8 cellular contexts compared by ENCODE assay signal in the genomic region with DNA sequence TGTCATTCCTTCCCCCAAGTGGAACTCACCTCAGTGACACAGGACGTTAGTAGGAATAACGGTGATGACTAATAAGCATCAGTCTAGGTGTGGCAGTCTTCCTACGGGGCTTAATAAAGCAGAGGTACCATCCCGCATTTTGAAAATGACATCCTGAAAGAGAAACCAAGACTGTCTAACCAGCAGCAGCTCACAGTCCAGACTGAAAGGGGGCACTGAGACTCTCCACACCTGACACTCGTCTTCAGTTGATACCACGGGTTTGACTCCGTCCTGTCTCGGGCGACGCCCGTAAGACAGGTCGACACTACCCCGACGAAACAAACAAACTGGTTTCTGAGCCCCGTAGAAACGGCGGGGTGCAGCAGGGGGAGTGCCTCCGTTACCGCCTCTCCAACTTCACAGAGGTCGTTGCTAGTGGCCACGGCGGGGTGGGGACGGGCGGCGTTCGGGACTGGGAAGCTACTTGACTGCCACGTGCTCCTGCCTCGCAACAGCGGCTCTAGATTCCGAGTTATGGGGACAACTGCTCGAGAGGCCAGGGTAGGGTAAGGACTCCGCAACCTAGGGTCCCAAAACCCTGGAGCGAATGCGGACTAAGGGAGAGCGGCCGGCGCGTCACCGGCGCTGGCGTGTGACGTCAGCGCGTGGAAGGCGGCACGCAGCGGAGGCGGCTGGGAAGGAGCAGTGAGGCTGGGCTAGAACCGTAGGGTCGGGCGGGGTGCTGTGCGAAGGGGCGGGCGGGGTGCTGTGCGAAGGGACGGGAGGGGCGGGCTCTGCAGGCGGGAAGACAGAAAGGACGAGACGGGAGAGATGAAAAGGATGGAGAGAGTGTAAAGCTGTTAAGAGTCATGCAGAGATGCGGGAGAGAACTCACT. TPM values are rescaled to one million over a fixed set of nuclear protein-coding genes. Genes with fewer than 3 reads are reported as not detected.
DNase-seq lines count a peak whose midpoint lies in the region; ATAC-seq, FAIRE-seq and TF ChIP-seq lines count a peak whose summit lies in the region.

Gene NEK1, minus strand, starts transcription at position 593 of the 878 bp plus-strand sequence. CDS start 9,953 bp downstream, outside the sequence.

- peak within 1 kb of the TSS; percentile 93 for H3K4me2 ChIP-seq in keratinocyte (ENCODE audit: control insufficient read depth, extremely low read depth, insufficient read depth, low read depth, low read length)

- peak within 1 kb of the TSS; percentile 99 for H2AFZ ChIP-seq in keratinocyte (ENCODE audit: control insufficient read depth, low read length)

- H3K27ac ChIP-seq in keratinocyte (ENCODE audit: control insufficient read depth, insufficient read depth, low read length): peak within 1 kb of the TSS; percentile 99

- dilution Hi-C loops in keratinocyte (cut with MboI; ENCODE audit: extremely low pct_ligation_motif_present, low sequenced_read_pairs): no loop called here

- peak within 1 kb of the TSS; percentile 99 for H3K9ac ChIP-seq in keratinocyte (ENCODE audit: control insufficient read depth, extremely low read depth, insufficient read depth, low read length)

- H3K9me3 ChIP-seq in keratinocyte (ENCODE audit: control insufficient read depth, low read depth, low read length): no peaks in the 10 kb centered on the region

- FAIRE-seq in keratinocyte (lab: Jason Lieb, UNC): peak; percentile 69

- no peaks in the 10 kb centered on the region for H3K36me3 ChIP-seq in keratinocyte (ENCODE audit: control insufficient read depth in 2 of 2, extremely low read depth in 1 of 2, insufficient read depth in 2 of 2, low read length in 2 of 2)

- H3K4me3 ChIP-seq in AG09309 (ENCODE audit: control insufficient read depth, low read depth, low read length) (peak within 1 kb of the TSS; percentile 71), keratinocyte (ENCODE audit: control insufficient read depth in 2 of 3, extremely low read depth in 1 of 3, insufficient read depth in 2 of 3, low read depth in 1 of 3, low read length in 3 of 3) (peak within 1 kb of the TSS; percentile 89 to 97 (median 91))

- ATAC-seq in GM19035 (IDR thresholded peaks at IDR 0.05; ENCODE audit: unreplicated experiment): peak; percentile 97
- ATAC-seq in HG03342 (IDR thresholded peaks at IDR 0.05; ENCODE audit: unreplicated experiment): peak; percentile 88

- H3K9me1 ChIP-seq in keratinocyte (ENCODE audit: control insufficient read depth, extremely low read depth, insufficient read depth, low read length): no peaks in the 10 kb centered on the region

- H3K4me1 ChIP-seq in keratinocyte (ENCODE audit: control insufficient read depth, extremely low read depth, insufficient read depth, low read length): peaks cover 18% of the 10 kb centered on the region

- no peaks in the 10 kb centered on the region for H4K20me1 ChIP-seq in keratinocyte (ENCODE audit: control insufficient read depth, extremely low read depth, insufficient read depth, low read length)

- no peaks in the 10 kb centered on the region for H3K27me3 ChIP-seq in keratinocyte (ENCODE audit: control insufficient read depth, extremely low read depth, insufficient read depth, low read length)

- DNase-seq in AG09309 (ENCODE audit: low read depth): no peak
- peak; percentile 80 to 94 for DNase-seq in NCI-H446 (lab: John Stamatoyannopoulos, UW)
- DNase-seq in activated CD4-positive, CD25-positive, alpha-beta regulatory T cell treated with anti-CD3 and anti-CD28 coated beads, Interleukin-2, amount 50 U/mL, for 16 hours (ENCODE audit: low read depth, low spot score): peak; percentile 67
- peak; percentile 87 for DNase-seq in central memory CD4-positive, alpha-beta T cell
- no peak for DNase-seq in keratinocyte (ENCODE audit: low read depth, low spot score)
- DNase-seq in stimulated activated CD4-positive, alpha-beta T cell treated with anti-CD3 and anti-CD28 coated beads, Interleukin-15, amount 100 ng/mL, for 1 hour (ENCODE audit: low read depth in 1 of 2, low spot score in 1 of 2): peak; percentile 66 to 82

- TF ChIP-seq CTCF in AG09309 (IDR thresholded peaks at IDR 0.05; ENCODE audit: control insufficient read depth, insufficient read depth, low read depth, low read length, missing control alignments) (no peak), keratinocyte (optimal IDR thresholded peaks at IDR 0.05 in 1 of 3, IDR thresholded peaks at IDR 0.05 in 1 of 3, conservative IDR thresholded peaks at IDR 0.05 in 1 of 3; ENCODE audit: extremely low read depth in 1 of 3, insufficient read depth in 2 of 3, low read length in 3 of 3) (peak in 1 of 3 experiments; percentile 2)

- peaks cover 27% of the 10 kb centered on the region for H3K79me2 ChIP-seq in keratinocyte (ENCODE audit: control insufficient read depth, insufficient read depth, low read length)

RNA-seq across cellular contexts. Expression of gene NEK1, which starts in this region (rescaled TPM):
- 3.8 to 7.8 TPM (median 5.0 TPM) in 3 replicates for polyA plus RNA-seq in keratinocyte
- polyA plus RNA-seq in keratinocyte (2011; ENCODE audit: low read depth): 10.3 TPM
- polyA plus RNA-seq in keratinocyte (2011; cell fraction: cytosol; rRNA removed): 3.9 and 6.7 TPM in 2 replicates
- polyA plus RNA-seq in keratinocyte (2011; cell fraction: nucleus; rRNA removed): 6.9 and 9.4 TPM in 2 replicates
- 3.7 and 6.2 TPM in 2 replicates for polyA plus RNA-seq in keratinocyte (2012; ENCODE audit: low replicate concordance)
- polyA minus RNA-seq in keratinocyte: 1.6 to 12.0 TPM (median 9.3 TPM) in 3 replicates
- polyA minus RNA-seq in keratinocyte (2011; cell fraction: cytosol; rRNA and poly(A)+ RNA removed): 10.0 TPM
- 15.6 and 19.2 TPM in 2 replicates for polyA minus RNA-seq in keratinocyte (2011; cell fraction: nucleus; rRNA and poly(A)+ RNA removed)

Comparison
In these comparisons a context has a peak if more than half of its experiments do, and no peak if none do; other contexts are left out.
1. DNase-seq: peak in NCI-H446 (2 of 2), activated CD4-positive, CD25-positive, alpha-beta regulatory T cell treated with anti-CD3 and anti-CD28 coated beads, Interleukin-2, amount 50 U/mL, for 16 hours (single experiment), central memory CD4-positive, alpha-beta T cell (single experiment) and stimulated activated CD4-positive, alpha-beta T cell treated with anti-CD3 and anti-CD28 coated beads, Interleukin-15, amount 100 ng/mL, for 1 hour (2 of 2); none in AG09309 (single experiment) and keratinocyte (single experiment).